8 cellular contexts compared by ENCODE assay signal in the genomic region with DNA sequence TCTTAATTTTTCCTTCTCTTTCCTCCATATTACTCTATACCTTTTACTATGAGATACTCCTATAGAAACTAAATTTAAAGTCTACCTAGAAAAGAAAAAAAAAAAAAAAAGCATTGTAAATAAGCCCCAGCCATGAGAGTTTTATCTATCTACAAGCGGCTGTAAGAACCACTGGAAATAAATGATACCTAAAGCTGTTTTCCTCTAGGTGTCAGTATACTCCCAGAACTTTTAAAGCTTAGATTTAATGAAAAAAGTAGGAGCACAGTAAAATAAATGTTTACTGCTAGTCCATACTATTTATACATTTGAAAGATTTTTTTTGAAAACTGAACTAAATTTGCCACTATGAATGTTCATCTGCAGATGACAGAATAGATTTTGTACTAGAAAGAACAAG. TPM values are rescaled to one million over a fixed set of nuclear protein-coding genes. Genes with fewer than 3 reads are reported as not detected.
DNase-seq lines count a peak whose midpoint lies in the region; ATAC-seq and TF ChIP-seq lines count a peak whose summit lies in the region.

No MANE protein-coding gene starts in this region.

- ATAC-seq in Right ventricle myocardium superior (ENCODE audit: poor library complexity) (peak; percentile 71), Right ventricle myocardium inferior (no peak), HG03139 (IDR thresholded peaks at IDR 0.05; ENCODE audit: unreplicated experiment) (no peak)

- in situ Hi-C loops in SK-MEL-5 (cut with HindIII; ENCODE audit: low pct_unique_long_range_greater_than_20kb, low sequenced_read_pairs): no loop called here

- H3K4me3 ChIP-seq in left ventricle myocardium inferior (no peak overlapping the region), vagina (no peak overlapping the region)

- intact Hi-C loops in Right ventricle myocardium superior (cut with DNase I) (loop anchor here (5.0 kb wide), 1 partner anchor 368 kb away; no protein-coding TSS in a partner anchor), Right ventricle myocardium inferior (cut with DNase I) (loop anchor here (2.0 to 10.0 kb wide), 2 partner anchors 285 to 369 kb away; no protein-coding TSS in a partner anchor), left ventricle myocardium inferior (cut with micrococcal nuclease) (loop anchor here (5.0 kb wide), 1 partner anchor 378 kb away; no protein-coding TSS in a partner anchor), vagina (cut with DNase I) (no loop called here)

- DNase-seq in Right ventricle myocardium superior (no peak), Right ventricle myocardium inferior (ENCODE audit: missing footprints) (no peak), SK-MEL-5 (ENCODE audit: low read depth, low spot score) (peak; percentile 62), left ventricle myocardium inferior (no peak), vagina (ENCODE audit: extremely low spot score in 2 of 2) (no peak), NCI-H226 (no peak)
- DNase-seq in activated CD4-positive, alpha-beta T cell treated with anti-CD3 and anti-CD28 coated beads for 4 hours: no peak

- H3K27ac ChIP-seq in left ventricle myocardium inferior (replicated peaks): no peak overlapping the region
- no peak overlapping the region for H3K27ac ChIP-seq in vagina

- H3K36me3 ChIP-seq in left ventricle myocardium inferior: no peaks in the 10 kb centered on the region
- H3K36me3 ChIP-seq in vagina: no peaks in the 10 kb centered on the region

- H3K9me3 ChIP-seq in left ventricle myocardium inferior (replicated peaks) (no peaks in the 10 kb centered on the region), vagina (no peaks in the 10 kb centered on the region)

- H3K4me1 ChIP-seq in left ventricle myocardium inferior: peaks cover 8% of the 10 kb centered on the region
- H3K4me1 ChIP-seq in vagina: no peaks in the 10 kb centered on the region

- TF ChIP-seq CTCF in left ventricle myocardium inferior (IDR thresholded peaks at IDR 0.05; ENCODE audit: borderline replicate concordance) (peak; percentile 66), vagina (IDR thresholded peaks at IDR 0.05) (peak in 2 of 3 experiments; percentile 42 to 46)

- H3K27me3 ChIP-seq in left ventricle myocardium inferior (ENCODE audit: low read depth) (no peaks in the 10 kb centered on the region), vagina (no peaks in the 10 kb centered on the region)

- TF ChIP-seq POLR2A in vagina (IDR thresholded peaks at IDR 0.05): no peak

RNA-seq across cellular contexts. Expression of gene TYRP1, which starts 26.2 kb away (rescaled TPM):
- 50.2 TPM for total RNA-seq in Right ventricle myocardium superior
- total RNA-seq in Right ventricle myocardium inferior: 57.4 TPM
- 1,105 and 1,258 TPM in 2 replicates for total RNA-seq in SK-MEL-5 (2014; rRNA removed; shearing (Covaris generic))
- 457 and 517 TPM in 2 replicates for polyA plus RNA-seq in SK-MEL-5 (2015; cell fraction: cytosol; rRNA removed)
- polyA plus RNA-seq in SK-MEL-5 (2015; cell fraction: nucleus; rRNA removed): 286 and 313 TPM in 2 replicates
- total RNA-seq in left ventricle myocardium inferior: 74.1 TPM
- not detected for total RNA-seq in vagina

RNA-seq across cellular contexts. Expression of gene LURAP1L, which starts 55.4 kb away (rescaled TPM):
- 2.2 TPM for total RNA-seq in Right ventricle myocardium superior
- total RNA-seq in Right ventricle myocardium inferior: 1.9 TPM
- total RNA-seq in SK-MEL-5 (2014; rRNA removed; shearing (Covaris generic)): 2.8 and 3.4 TPM in 2 replicates
- polyA plus RNA-seq in SK-MEL-5 (2015; cell fraction: cytosol; rRNA removed): 12.0 and 14.0 TPM in 2 replicates
- polyA plus RNA-seq in SK-MEL-5 (2015; cell fraction: nucleus; rRNA removed): 19.9 and 22.2 TPM in 2 replicates
- 2.6 TPM for total RNA-seq in left ventricle myocardium inferior
- 14.5 TPM for total RNA-seq in vagina

Comparison
In these comparisons a context has a peak if more than half of its experiments do, and no peak if none do; other contexts are left out.
1. RNA of gene TYRP1, which starts 26.2 kb away (total RNA-seq): 1,105 to 1,258 TPM in SK-MEL-5, 74.1 TPM in left ventricle myocardium inferior (single experiment), 57.4 TPM in Right ventricle myocardium inferior (single experiment) and 50.2 TPM in Right ventricle myocardium superior (single experiment); not detected in vagina (single experiment); every median in the first group is over 10 times any median in the second.